21 cellular contexts compared by ENCODE assay signal in genomic region chr2:174491947-174492346, GRCh38. TPM values are rescaled to one million over a fixed set of nuclear protein-coding genes. Genes with fewer than 3 reads are reported as not detected.
DNase-seq lines count a peak whose midpoint lies in the region; ATAC-seq and TF ChIP-seq lines count a peak whose summit lies in the region.
"Had no signal": no experiment of that assay in that cellular context is flagged by ENCODE, and none has a peak within 500 bp of the region (broad histone marks: within the 10 kb centered on the region; RNA-seq: fewer than 3 reads in every experiment).

No MANE protein-coding gene starts in this region.

- H3K9me3 ChIP-seq in OCI-LY1 (ENCODE audit: low read length) (no peaks in the 10 kb centered on the region), tibial nerve (no peaks in the 10 kb centered on the region)
- H3K9me3 ChIP-seq: pancreas had no signal

- no peak for TF ChIP-seq EP300 in tibial nerve (IDR thresholded peaks at IDR 0.05)

- H3K27ac ChIP-seq in OCI-LY1 (ENCODE audit: low read depth, low read length, poor library complexity, severe bottlenecking) (peak overlapping the region; percentile 43), tibial nerve (no peak overlapping the region)
- H3K27ac ChIP-seq: WERI-Rb-1 had no signal

- peaks cover 91% of the 10 kb centered on the region for H3K4me1 Mint-ChIP-seq in activated T-cell treated with anti-CD3 and anti-CD28 coated beads, Interleukin-2, amount 50 U/mL, for 72 hours (ENCODE audit: low read depth)
- H3K4me1 Mint-ChIP-seq in activated naive CD8-positive, alpha-beta T cell treated with anti-CD3 and anti-CD28 coated beads, Interleukin-2, amount 10 ng/mL, durations not matched to agents 7 days and 5 days = peaks cover 64% of the 10 kb centered on the region
- H3K4me1 Mint-ChIP-seq in stimulated activated effector memory CD8-positive, alpha-beta T cell treated with anti-CD3 and anti-CD28 coated beads, Interleukin-12 subunit alpha, Interleukin-12 subunit beta, amount 100 ng/mL, for 72 hours = peaks cover 55% of the 10 kb centered on the region
- H3K4me1 Mint-ChIP-seq: endodermal cell, nephron had no signal

- no peaks in the 10 kb centered on the region for H3K9me2 ChIP-seq in OCI-LY1 (ENCODE audit: low read depth, low read length)

- peaks cover 2 to 3% of the 10 kb centered on the region in 2 donors for H3K36me3 Mint-ChIP-seq in activated T-cell treated with anti-CD3 and anti-CD28 coated beads, Interleukin-2, amount 50 U/mL, for 72 hours (ENCODE audit: insufficient read depth in 2 of 2)
- H3K36me3 Mint-ChIP-seq in activated naive CD8-positive, alpha-beta T cell treated with anti-CD3 and anti-CD28 coated beads, Interleukin-2, amount 10 ng/mL, durations not matched to agents 7 days and 5 days = no peaks in the 10 kb centered on the region
- peaks cover 17% of the 10 kb centered on the region for H3K36me3 Mint-ChIP-seq in stimulated activated effector memory CD8-positive, alpha-beta T cell treated with anti-CD3 and anti-CD28 coated beads, Interleukin-12 subunit alpha, Interleukin-12 subunit beta, amount 100 ng/mL, for 72 hours

- TF ChIP-seq CTCF in OCI-LY1 (IDR thresholded peaks at IDR 0.05; ENCODE audit: low read length) (no peak), tibial nerve (IDR thresholded peaks at IDR 0.05) (no peak)

- H3K27me3 ChIP-seq in OCI-LY1 (ENCODE audit: insufficient read depth, low read length) (no peaks in the 10 kb centered on the region), tibial nerve (no peaks in the 10 kb centered on the region)
- H3K27me3 ChIP-seq: pancreas had no signal

- no peak overlapping the region for H3K9ac ChIP-seq in OCI-LY1 (ENCODE audit: low read length)

- no peaks in the 10 kb centered on the region for H3K27me3 Mint-ChIP-seq in activated T-cell treated with anti-CD3 and anti-CD28 coated beads, Interleukin-2, amount 50 U/mL, for 72 hours (ENCODE audit: low read depth)
- no peaks in the 10 kb centered on the region for H3K27me3 Mint-ChIP-seq in activated naive CD8-positive, alpha-beta T cell treated with anti-CD3 and anti-CD28 coated beads, Interleukin-2, amount 10 ng/mL, durations not matched to agents 7 days and 5 days

- H2AFZ ChIP-seq in OCI-LY1 (ENCODE audit: low read length) = no peak overlapping the region

- POLR2A ChIA-PET in activated naive CD8-positive, alpha-beta T cell treated with anti-CD3 and anti-CD28 coated beads, Interleukin-2, amount 10 ng/mL, durations not matched to agents 7 days and 5 days (lab: Charles Lee) = interaction anchor here (1.9 to 2.7 kb wide), 3 partner anchors 11 to 102 kb away, joined by 5 to 20 read pairs (median 14); no protein-coding TSS in a partner anchor

- no peak for DNase-seq in activated T-cell treated with anti-CD3 and anti-CD28 coated beads, Interleukin-2, amount 50 U/mL, for 72 hours
- no peak for DNase-seq in activated T-cell treated with anti-CD3 and anti-CD28 coated beads for 4 hours
- no peak for DNase-seq in activated naive CD8-positive, alpha-beta T cell treated with anti-CD3 and anti-CD28 coated beads, Interleukin-2, amount 10 ng/mL, durations not matched to agents 7 days and 5 days
- no peak for DNase-seq in stimulated activated effector memory CD8-positive, alpha-beta T cell treated with anti-CD3 and anti-CD28 coated beads, Interleukin-12 subunit alpha, Interleukin-12 subunit beta, amount 100 ng/mL, for 72 hours (ENCODE audit: low spot score in 2 of 2)
- DNase-seq in NCI-H69 (lab: John Stamatoyannopoulos, UW) = no peak
- DNase-seq in tibial nerve (ENCODE audit: low spot score in 2 of 2) = no peak
- DNase-seq in NCI-H774 (lab: John Stamatoyannopoulos, UW) = no peak
- DNase-seq: ACHN, activated gamma-delta T cell, cerebellar nuclear complex, endodermal cell, HFFc6, left cardiac atrium, mesenchymal stem cell, NCI-H1417 treated with DMSO at 0.1 percent for 48 hours, pancreas, right cardiac atrium, WERI-Rb-1 had no signal

- H3K36me3 ChIP-seq in OCI-LY1 (ENCODE audit: insufficient read depth, low read length) (no peaks in the 10 kb centered on the region), tibial nerve (no peaks in the 10 kb centered on the region)
- H3K36me3 ChIP-seq: pancreas, WERI-Rb-1 had no signal

- H3F3A ChIP-seq in OCI-LY1 (ENCODE audit: insufficient read depth, low read length) = peaks cover 7% of the 10 kb centered on the region

- peak overlapping the region; percentile 54 to 55 for H3K4me3 Mint-ChIP-seq in activated T-cell treated with anti-CD3 and anti-CD28 coated beads, Interleukin-2, amount 50 U/mL, for 72 hours
- H3K4me3 Mint-ChIP-seq in activated naive CD8-positive, alpha-beta T cell treated with anti-CD3 and anti-CD28 coated beads, Interleukin-2, amount 10 ng/mL, durations not matched to agents 7 days and 5 days = peak overlapping the region; percentile 45
- peak overlapping the region; percentile 64 for H3K4me3 Mint-ChIP-seq in stimulated activated effector memory CD8-positive, alpha-beta T cell treated with anti-CD3 and anti-CD28 coated beads, Interleukin-12 subunit alpha, Interleukin-12 subunit beta, amount 100 ng/mL, for 72 hours
- H3K4me3 Mint-ChIP-seq: endodermal cell, HFFc6, nephron had no signal

- H3K9me3 Mint-ChIP-seq in activated T-cell treated with anti-CD3 and anti-CD28 coated beads, Interleukin-2, amount 50 U/mL, for 72 hours = peaks cover 0 to 3% of the 10 kb centered on the region in 2 donors
- H3K9me3 Mint-ChIP-seq in activated naive CD8-positive, alpha-beta T cell treated with anti-CD3 and anti-CD28 coated beads, Interleukin-2, amount 10 ng/mL, durations not matched to agents 7 days and 5 days = peaks cover 1% of the 10 kb centered on the region
- H3K9me3 Mint-ChIP-seq in stimulated activated effector memory CD8-positive, alpha-beta T cell treated with anti-CD3 and anti-CD28 coated beads, Interleukin-12 subunit alpha, Interleukin-12 subunit beta, amount 100 ng/mL, for 72 hours = no peaks in the 10 kb centered on the region
- H3K9me3 Mint-ChIP-seq: HFFc6 had no signal

- ATAC-seq in activated T-cell treated with anti-CD3 and anti-CD28 coated beads, Interleukin-2, amount 50 U/mL, for 72 hours (replicated peaks in 1 of 2) = no peak
- ATAC-seq in activated naive CD8-positive, alpha-beta T cell treated with anti-CD3 and anti-CD28 coated beads, Interleukin-2, amount 10 ng/mL, durations not matched to agents 7 days and 5 days (ENCODE audit: low read depth) = no peak
- ATAC-seq in stimulated activated effector memory CD8-positive, alpha-beta T cell treated with anti-CD3 and anti-CD28 coated beads, Interleukin-12 subunit alpha, Interleukin-12 subunit beta, amount 100 ng/mL, for 72 hours = no peak
- ATAC-seq: GM12878, left cardiac atrium, pancreas, right cardiac atrium had no signal

- TF ChIP-seq POLR2A in tibial nerve (IDR thresholded peaks at IDR 0.05) = no peak

- H4K20me1 ChIP-seq in OCI-LY1 (ENCODE audit: insufficient read depth, low read length) = no peaks in the 10 kb centered on the region

- no peaks in the 10 kb centered on the region for H3K79me2 ChIP-seq in OCI-LY1 (ENCODE audit: insufficient read depth, low read length)

- H3K4me1 ChIP-seq in OCI-LY1 (ENCODE audit: insufficient read depth, low read length, severe bottlenecking) (peaks cover 37% of the 10 kb centered on the region), tibial nerve (peaks cover 0 to 15% (median 5%) of the 10 kb centered on the region in 4 donors)

- H3K27ac Mint-ChIP-seq in activated T-cell treated with anti-CD3 and anti-CD28 coated beads, Interleukin-2, amount 50 U/mL, for 72 hours = peak overlapping the region; percentile 41
- peak overlapping the region; percentile 74 for H3K27ac Mint-ChIP-seq in activated naive CD8-positive, alpha-beta T cell treated with anti-CD3 and anti-CD28 coated beads, Interleukin-2, amount 10 ng/mL, durations not matched to agents 7 days and 5 days
- H3K27ac Mint-ChIP-seq in stimulated activated effector memory CD8-positive, alpha-beta T cell treated with anti-CD3 and anti-CD28 coated beads, Interleukin-12 subunit alpha, Interleukin-12 subunit beta, amount 100 ng/mL, for 72 hours = peak overlapping the region; percentile 43
- H3K27ac Mint-ChIP-seq: endodermal cell, HFFc6 had no signal

- no peak overlapping the region for H3K4me2 ChIP-seq in OCI-LY1 (ENCODE audit: low read length)

- H3K4me3 ChIP-seq in OCI-LY1 (ENCODE audit: low read depth, low read length, poor library complexity, severe bottlenecking) (no peak overlapping the region), tibial nerve (no peak overlapping the region)
- H3K4me3 ChIP-seq: GM12878, pancreas had no signal

- 81 to 93% methylated on average over 2 of the region's 2 CpGs for WGBS in tibial nerve, 2 donors

RNA-seq across cellular contexts. Expression of gene GPR155, which starts 5.1 kb away (rescaled TPM):
- 10 to 100 TPM; 12.6 to 13.5 TPM for total RNA-seq in activated T-cell treated with anti-CD3 and anti-CD28 coated beads, Interleukin-2, amount 50 U/mL, for 72 hours
- 10 to 100 TPM; 24.3 to 25.8 TPM for total RNA-seq in activated naive CD8-positive, alpha-beta T cell treated with anti-CD3 and anti-CD28 coated beads, Interleukin-2, amount 10 ng/mL, durations not matched to agents 7 days and 5 days
- total RNA-seq in tibial nerve = 10 to 100 TPM in 3 of 4 donors, 1 to 10 TPM in 1; 8.6 to 36.5 (median 15.5) TPM
